Comparison of ENCODE assay signal across 13 cellular contexts in genomic region chr1:32759521-32759980, GRCh38. TPM values are rescaled to one million over a fixed set of nuclear protein-coding genes. Genes with fewer than 3 reads are reported as not detected.
DNase-seq lines count a peak whose midpoint lies in the region; ATAC-seq and TF ChIP-seq lines count a peak whose summit lies in the region.
"Had no signal": no experiment of that assay in that cellular context is flagged by ENCODE, and none has a peak within 500 bp of the region (broad histone marks: within the 10 kb centered on the region; RNA-seq: fewer than 3 reads in every experiment).

No MANE protein-coding gene starts in this region.

- peak overlapping the region; percentile 2 for H2AFZ ChIP-seq in mammary epithelial cell (ENCODE audit: low read depth, low read length)

- no peak overlapping the region for H3K4me3 Mint-ChIP-seq in activated naive CD4-positive, alpha-beta T cell treated with anti-CD3 and anti-CD28 coated beads, Interleukin-2, amount 10 ng/mL, durations not matched to agents 7 days and 5 days
- H3K4me3 Mint-ChIP-seq: IgD-negative memory B cell had no signal

- H3K79me2 ChIP-seq in mammary epithelial cell (ENCODE audit: insufficient read depth, low read length), result peaks cover 66% of the 10 kb centered on the region
- peaks cover 36% of the 10 kb centered on the region for H3K79me2 ChIP-seq in mesendoderm (ENCODE audit: control insufficient read depth, insufficient read depth, low read length)

- H3K27me3 Mint-ChIP-seq in activated naive CD4-positive, alpha-beta T cell treated with anti-CD3 and anti-CD28 coated beads, Interleukin-2, amount 10 ng/mL, durations not matched to agents 7 days and 5 days, result peaks cover 39% of the 10 kb centered on the region

- H3K18ac ChIP-seq in mesendoderm (ENCODE audit: low read length), result peak overlapping the region; percentile 82

- H3K9me3 Mint-ChIP-seq in activated naive CD4-positive, alpha-beta T cell treated with anti-CD3 and anti-CD28 coated beads, Interleukin-2, amount 10 ng/mL, durations not matched to agents 7 days and 5 days, result no peaks in the 10 kb centered on the region
- H3K9me3 Mint-ChIP-seq: IgD-negative memory B cell had no signal

- in situ Hi-C loops in mammary epithelial cell (cut with MboI; ENCODE audit: low sequenced_read_pairs in 2 of 2), result loop anchor here in 1 of 2 donors (5.0 kb wide), 1 partner anchor 42 kb away; no protein-coding TSS in a partner anchor

- BruUV-seq in mammary epithelial cell (replicated peaks; lab: Mats Ljungman, UMichigan), result TSS peak; percentile 79

- no peak for DNase-seq in activated naive CD4-positive, alpha-beta T cell treated with anti-CD3 and anti-CD28 coated beads, Interleukin-2, amount 10 ng/mL, durations not matched to agents 7 days and 5 days
- no peak for DNase-seq in activated naive CD4-positive, alpha-beta T cell treated with Interleukin-2 at 50 U/mL for 16 hours
- peak; percentile 62 for DNase-seq in mammary epithelial cell
- DNase-seq in mesendoderm, result peak; percentile 68
- DNase-seq in vagina (ENCODE audit: extremely low spot score in 2 of 2), result no peak
- no peak for DNase-seq in stimulated activated CD4-positive, alpha-beta T cell treated with anti-CD3 and anti-CD28 coated beads, Interleukin-15, amount 100 ng/mL, for 24 hours
- no peak for DNase-seq in NCI-H2196 treated with DMSO at 0.1 percent for 48 hours (lab: John Stamatoyannopoulos, UW; ENCODE audit: unreplicated experiment)
- DNase-seq: AML-193, WERI-Rb-1 had no signal

- H3K9me3 ChIP-seq in mammary epithelial cell (replicated peaks; ENCODE audit: insufficient read depth, low read length) (no peaks in the 10 kb centered on the region), vagina (no peaks in the 10 kb centered on the region)
- H3K9me3 ChIP-seq: thoracic aorta had no signal

- dilution Hi-C loops in mammary epithelial cell (cut with HindIII; ENCODE audit: low sequenced_read_pairs), result no loop called here

- ATAC-seq in HG02938 (IDR thresholded peaks at IDR 0.05; ENCODE audit: unreplicated experiment), result no peak

- peaks cover 11% of the 10 kb centered on the region for H3K79me1 ChIP-seq in mesendoderm (ENCODE audit: low read length)

- peak overlapping the region; percentile 78 for H3K27ac Mint-ChIP-seq in activated naive CD4-positive, alpha-beta T cell treated with anti-CD3 and anti-CD28 coated beads, Interleukin-2, amount 10 ng/mL, durations not matched to agents 7 days and 5 days

- H3K36me3 Mint-ChIP-seq in activated naive CD4-positive, alpha-beta T cell treated with anti-CD3 and anti-CD28 coated beads, Interleukin-2, amount 10 ng/mL, durations not matched to agents 7 days and 5 days, result no peaks in the 10 kb centered on the region
- H3K36me3 Mint-ChIP-seq: IgD-negative memory B cell had no signal

- peaks cover 69% of the 10 kb centered on the region for H3K4me1 ChIP-seq in mammary epithelial cell (ENCODE audit: insufficient read depth, low read length)
- peaks cover 44% of the 10 kb centered on the region for H3K4me1 ChIP-seq in mesendoderm (ENCODE audit: control insufficient read depth, low read depth, low read length)
- peaks cover 78% of the 10 kb centered on the region for H3K4me1 ChIP-seq in vagina

- intact Hi-C loops in mammary epithelial cell (cut with micrococcal nuclease) (loop anchor here (1.0 kb wide), 1 partner anchor 16 kb away; no protein-coding TSS in a partner anchor), vagina (cut with DNase I) (no loop called here)

- no peak overlapping the region for H3K23ac ChIP-seq in mesendoderm (ENCODE audit: low read length)

- peak overlapping the region; percentile 52 for H3K56ac ChIP-seq in mesendoderm (ENCODE audit: low read length)

- H3K9ac ChIP-seq in mammary epithelial cell (ENCODE audit: insufficient read depth, low read length), result peak overlapping the region; percentile 84
- H3K9ac ChIP-seq in mesendoderm (ENCODE audit: low read length), result no peak overlapping the region

- H4K20me1 ChIP-seq in mammary epithelial cell (ENCODE audit: insufficient read depth, low read length), result no peaks in the 10 kb centered on the region

- H3K4me2 ChIP-seq in mammary epithelial cell (ENCODE audit: insufficient read depth, low read depth, low read length), result peak overlapping the region; percentile 75
- H3K4me2 ChIP-seq in mesendoderm (ENCODE audit: low read length), result peak overlapping the region; percentile 1

- H2BK120ac ChIP-seq in mesendoderm (ENCODE audit: low read depth, low read length), result peak overlapping the region; percentile 55

- H2BK5ac ChIP-seq in mesendoderm (ENCODE audit: low read length), result peak overlapping the region; percentile 6

- H2BK15ac ChIP-seq in mesendoderm (replicated peaks; ENCODE audit: low read depth), result no peak overlapping the region

- H3K4ac ChIP-seq in mesendoderm (ENCODE audit: low read depth, low read length), result peak overlapping the region; percentile 40

- H3K4me1 Mint-ChIP-seq in activated naive CD4-positive, alpha-beta T cell treated with anti-CD3 and anti-CD28 coated beads, Interleukin-2, amount 10 ng/mL, durations not matched to agents 7 days and 5 days, result peaks cover 34% of the 10 kb centered on the region

- TF ChIP-seq POLR2A in vagina (IDR thresholded peaks at IDR 0.05), result no peak

- no peak overlapping the region for H4K5ac ChIP-seq in mesendoderm (ENCODE audit: low read length)

- H3K4me3 ChIP-seq in mammary epithelial cell (replicated peaks in 1 of 3; ENCODE audit: insufficient read depth in 1 of 3, low read depth in 2 of 3, low read length in 3 of 3) (peak overlapping the region; percentile 0 to 29 (median 7)), mesendoderm (ENCODE audit: low read length) (no peak overlapping the region), vagina (no peak overlapping the region)
- H3K4me3 ChIP-seq: cardiac muscle cell, thoracic aorta had no signal

- H2AK5ac ChIP-seq in mesendoderm (ENCODE audit: low read length), result no peak overlapping the region

- H3K27me3 ChIP-seq in mammary epithelial cell (ENCODE audit: insufficient read depth, low read length), result no peaks in the 10 kb centered on the region
- H3K27me3 ChIP-seq in mesendoderm (ENCODE audit: insufficient read depth, low read length, poor library complexity), result no peaks in the 10 kb centered on the region
- no peaks in the 10 kb centered on the region for H3K27me3 ChIP-seq in vagina

- TF ChIP-seq CTCF in mammary epithelial cell (conservative IDR thresholded peaks at IDR 0.05 in 1 of 2, IDR thresholded peaks at IDR 0.05 in 1 of 2; ENCODE audit: extremely low read depth in 1 of 2, insufficient read depth in 1 of 2, low read depth in 1 of 2, low read length in 2 of 2) (no peak), vagina (IDR thresholded peaks at IDR 0.05) (no peak)

- CTCF ChIA-PET in activated naive CD4-positive, alpha-beta T cell treated with anti-CD3 and anti-CD28 coated beads, Interleukin-2, amount 10 ng/mL, durations not matched to agents 7 days and 5 days (lab: Charles Lee), result interaction anchor here (0.8 to 1.8 kb wide), 2 partner anchors 42 to 47 kb away, joined by 3 to 6 read pairs; no protein-coding TSS in a partner anchor
- CTCF ChIA-PET in mammary epithelial cell (lab: Charles Lee; ENCODE audit: low non-redundant PET), result no interaction called here

- H3K27ac ChIP-seq in mammary epithelial cell (ENCODE audit: insufficient read depth, low read depth, low read length) (peak overlapping the region; percentile 98), mesendoderm (ENCODE audit: low read depth, low read length) (peak overlapping the region; percentile 77), vagina (peak overlapping the region; percentile 84)
- H3K27ac ChIP-seq: cardiac muscle cell, thoracic aorta, WERI-Rb-1 had no signal

- H4K8ac ChIP-seq in mesendoderm (ENCODE audit: low read depth, low read length), result no peak overlapping the region

- H3K36me3 ChIP-seq in mammary epithelial cell (ENCODE audit: insufficient read depth, low read length) (peaks cover under 1% of the 10 kb centered on the region), mesendoderm (ENCODE audit: control insufficient read depth, insufficient read depth, low read length) (no peaks in the 10 kb centered on the region), vagina (no peaks in the 10 kb centered on the region)
- H3K36me3 ChIP-seq: cardiac muscle cell, thoracic aorta, WERI-Rb-1 had no signal

- WGBS in mammary epithelial cell (ENCODE audit: low coverage, missing lambda C conversion rate), result 0% methylated on average over 5 of the region's 5 CpGs
- WGBS in mesendoderm (ENCODE audit: extremely low coverage, insufficient coverage, low lambda C conversion rate), result no CpG with 5 or more reads among the region's 5 CpGs

RNA-seq across cellular contexts. Expression of gene SYNC, which starts 57.0 kb away (rescaled TPM):
- total RNA-seq in mammary epithelial cell, result 10 to 100 TPM in 1 of 2 donors, 1 to 10 TPM in 1; 9.2 to 60.0 TPM
- 7.6 TPM for polyA plus RNA-seq in mammary epithelial cell
- polyA minus RNA-seq in mammary epithelial cell, result 7.9 TPM
- 0.11 TPM for polyA plus RNA-seq in mesendoderm (2013, experiment 1 of 2)
- 0.06 TPM for polyA plus RNA-seq in mesendoderm (2013, experiment 2 of 2)
- 13.0 TPM for total RNA-seq in vagina
- polyA plus RNA-seq: IgD-negative memory B cell had no signal

RNA-seq across cellular contexts. Expression of gene YARS1, which starts 57.6 kb away (rescaled TPM):
- total RNA-seq in mammary epithelial cell (100 to 1,000 TPM; 165 to 219 TPM), vagina (41.3 TPM)
- polyA plus RNA-seq in mammary epithelial cell, result 92.6 TPM
- 346 TPM for polyA minus RNA-seq in mammary epithelial cell
- 217 TPM for polyA plus RNA-seq in mesendoderm (2013, experiment 1 of 2)
- polyA plus RNA-seq in mesendoderm (2013, experiment 2 of 2), result 220 TPM

RNA-seq across cellular contexts. Expression of gene S100PBP, which starts 57.9 kb away (rescaled TPM):
- total RNA-seq in mammary epithelial cell (10 to 100 TPM; 31.2 to 41.7 TPM), vagina (19.6 TPM)
- polyA plus RNA-seq in mammary epithelial cell, result 12.4 TPM
- polyA minus RNA-seq in mammary epithelial cell, result 42.7 TPM
- 15.2 TPM for polyA plus RNA-seq in mesendoderm (2013, experiment 1 of 2)
- polyA plus RNA-seq in mesendoderm (2013, experiment 2 of 2), result 15.5 TPM

Comparison
In these comparisons a context has a peak if more than half of its experiments do, and no peak if none do; other contexts are left out.
1. DNase-seq: peak in mammary epithelial cell (single experiment) and mesendoderm (single experiment); none in activated naive CD4-positive, alpha-beta T cell treated with anti-CD3 and anti-CD28 coated beads, Interleukin-2, amount 10 ng/mL, durations not matched to agents 7 days and 5 days (single experiment), activated naive CD4-positive, alpha-beta T cell treated with Interleukin-2 at 50 U/mL for 16 hours (single experiment), vagina (0 of 2), stimulated activated CD4-positive, alpha-beta T cell treated with anti-CD3 and anti-CD28 coated beads, Interleukin-15, amount 100 ng/mL, for 24 hours (single experiment) and NCI-H2196 treated with DMSO at 0.1 percent for 48 hours (single experiment).
2. H3K4me3 ChIP-seq: peak in mammary epithelial cell (3 of 3); none in mesendoderm (single experiment) and vagina (0 of 2).
3. Peak in every context shown above with its lines, with median percentiles within 50 percentile points of each other: H3K27ac ChIP-seq.